8 cellular contexts compared by ENCODE assay signal in genomic region chr7:76437873-76438272, GRCh38. TPM values are rescaled to one million over a fixed set of nuclear protein-coding genes. Genes with fewer than 3 reads are reported as not detected.
DNase-seq lines count a peak whose midpoint lies in the region; ATAC-seq and TF ChIP-seq lines count a peak whose summit lies in the region.
"Not testable (repeated sequence)": the region's sequence is repeated elsewhere in the genome, so short reads cannot be mapped to it uniquely, and the experiment has no call there.

No MANE protein-coding gene starts in this region.

- intact Hi-C loops in gastrocnemius medialis (cut with DNase I; ENCODE audit: low total_unique reads), result not testable (repeated sequence)

- peak overlapping the region in 2 of 5 experiments; percentile 37 to 75 for H3K27ac Mint-ChIP-seq in brain

- H3K27me3 ChIP-seq in iPS DF 6.9 (ENCODE audit: control insufficient read depth, insufficient read depth, low read length); gastrocnemius medialis: not testable (repeated sequence)

- not testable (repeated sequence) for H3K36me3 ChIP-seq in iPS DF 6.9 (ENCODE audit: control insufficient read depth, insufficient read depth, low read length); gastrocnemius medialis

- WGBS in iPS DF 6.9 (ENCODE audit: insufficient coverage, insufficient read length), result no CpG with 5 or more reads among the region's 2 CpGs

- DNase-seq in AG04449 (ENCODE audit: low read depth, low spot score) (peak; percentile 50), NCI-H226 (peak; percentile 84), iPS DF 6.9 (ENCODE audit: low read depth, low spot score) (peak; percentile 75), gastrocnemius medialis (peak; percentile 27 to 87)

- H3K9me3 Mint-ChIP-seq in brain, result not testable (repeated sequence)

- ATAC-seq in GM18868 (IDR thresholded peaks at IDR 0.05; ENCODE audit: unreplicated experiment) (peak; percentile 73), HG03432 (IDR thresholded peaks at IDR 0.05; ENCODE audit: unreplicated experiment) (peak; percentile 77), gastrocnemius medialis (peak; percentile 95 to 96)

- not testable (repeated sequence) for TF ChIP-seq POLR2A in gastrocnemius medialis (IDR thresholded peaks at IDR 0.05)

- H3K27ac ChIP-seq in VCaP; iPS DF 6.9 (ENCODE audit: low read length): not testable (repeated sequence)
- H3K27ac ChIP-seq in gastrocnemius medialis, result peak overlapping the region in 3 of 4 donors; percentile 41 to 69 (median 62)

- H3K4me3 Mint-ChIP-seq in brain, result not testable (repeated sequence)

- in situ Hi-C loops in gastrocnemius medialis (cut with MboI; ENCODE audit: low sequenced_read_pairs in 4 of 4), result loop anchor here in 1 of 4 donors (25.0 kb wide), 1 partner anchor 174 kb away; no protein-coding TSS in a partner anchor

- CTCF ChIA-PET in AG04449 (lab: Yijun Ruan, JAX), result not testable (repeated sequence)

- H3K27me3 Mint-ChIP-seq in brain, result not testable (repeated sequence)

- H3K4me3 ChIP-seq in AG04449 (ENCODE audit: low read depth, low read length); iPS DF 6.9 (ENCODE audit: low read length); gastrocnemius medialis: not testable (repeated sequence)

- not testable (repeated sequence) for H3K36me3 Mint-ChIP-seq in brain

- not testable (repeated sequence) for H3K4me1 Mint-ChIP-seq in brain

- not testable (repeated sequence) for H3K9me3 ChIP-seq in iPS DF 6.9 (ENCODE audit: control insufficient read depth, insufficient read depth, low read length); gastrocnemius medialis

- POLR2A ChIA-PET in AG04449 (lab: Yijun Ruan, JAX), result not testable (repeated sequence)

- not testable (repeated sequence) for H3K4me1 ChIP-seq in iPS DF 6.9 (ENCODE audit: control insufficient read depth, insufficient read depth, low read length); gastrocnemius medialis

- TF ChIP-seq CTCF in AG04449 (IDR thresholded peaks at IDR 0.05; ENCODE audit: insufficient read depth, low read length, missing control alignments), result peak; percentile 61
- TF ChIP-seq CTCF in VCaP (conservative IDR thresholded peaks at IDR 0.05), result peak; percentile 47
- TF ChIP-seq CTCF in brain (conservative IDR thresholded peaks at IDR 0.05), result peak; percentile 75 to 79
- TF ChIP-seq CTCF in gastrocnemius medialis (IDR thresholded peaks at IDR 0.05 in 4 of 5, conservative IDR thresholded peaks at IDR 0.05 in 1 of 5), result peak in 4 of 5 experiments; percentile 39 to 75 (median 50)

RNA-seq across cellular contexts. Expression of gene ZP3, which starts 13.1 kb away (rescaled TPM):
- 34.4 TPM for polyA plus RNA-seq in brain (ENCODE audit: insufficient read depth, low read depth, low replicate concordance)
- total RNA-seq in gastrocnemius medialis, result 1 to 10 TPM in 1 of 4 donors, not detected in 3; 1.1 TPM

RNA-seq across cellular contexts. Expression of gene DTX2, which starts 23.6 kb away (rescaled TPM):
- polyA plus RNA-seq in brain (ENCODE audit: insufficient read depth, low read depth, low replicate concordance), result 11.4 TPM
- total RNA-seq in gastrocnemius medialis, result 10 to 100 TPM; 14.8 to 23.2 (median 18.8) TPM

RNA-seq across cellular contexts. Expression of gene SSC4D, which starts 28.4 kb away (rescaled TPM):
- polyA plus RNA-seq in brain (ENCODE audit: insufficient read depth, low read depth, low replicate concordance), result 2.2 TPM
- total RNA-seq in gastrocnemius medialis, result under 1 TPM in 3 of 4 donors, not detected in 1; 0.20 to 0.68 (median 0.25) TPM
